14 cellular contexts compared by ENCODE assay signal in genomic region chr12:30996255-30996654, GRCh38.
DNase-seq lines count a peak whose midpoint lies in the region; ATAC-seq and TF ChIP-seq lines count a peak whose summit lies in the region.
"Had no signal": no experiment of that assay in that cellular context is flagged by ENCODE, and none has a peak within 500 bp of the region (broad histone marks: within the 10 kb centered on the region; RNA-seq: fewer than 3 reads in every experiment).

No MANE protein-coding gene starts in this region.

- intact Hi-C loops in left ventricle myocardium superior (cut with micrococcal nuclease), result no loop called here
- intact Hi-C loops in head of caudate nucleus (cut with DNase I), result no loop called here

- POLR2A ChIA-PET in WTC11 (lab: Charles Lee), result no interaction called here

- ATAC-seq in WTC11 (no peak), left ventricle myocardium superior (no peak)
- ATAC-seq: activated CD4-positive, alpha-beta T cell treated with anti-CD3 and anti-CD28 coated beads for 36 hours; activated T-cell treated with anti-CD3 and anti-CD28 coated beads, Interleukin-2, amount 50 U/mL, for 4 hours had no signal

- TF ChIP-seq CTCF in WTC11 (IDR thresholded peaks at IDR 0.05) (no peak), fibroblast of villous mesenchyme (IDR thresholded peaks at IDR 0.05; ENCODE audit: insufficient read depth, low read depth, low read length) (no peak)

- H3K4me3 Mint-ChIP-seq in WTC11, result no peak overlapping the region
- H3K4me3 Mint-ChIP-seq: activated CD4-positive, alpha-beta T cell treated with anti-CD3 and anti-CD28 coated beads for 36 hours; activated T-cell treated with anti-CD3 and anti-CD28 coated beads, Interleukin-2, amount 50 U/mL, for 4 hours; endodermal cell had no signal

- peak; percentile 25 for DNase-seq in HK-2 (ENCODE audit: unreplicated experiment)
- DNase-seq in WTC11 (ENCODE audit: low spot score), result no peak
- peak; percentile 87 for DNase-seq in fibroblast of villous mesenchyme (ENCODE audit: low read depth)
- peak; percentile 40 for DNase-seq in skeletal muscle cell (ENCODE audit: low read depth)
- no peak for DNase-seq in left ventricle myocardium superior
- DNase-seq in head of caudate nucleus, result no peak
- no peak for DNase-seq in GDM1 (lab: John Stamatoyannopoulos, UW)
- no peak for DNase-seq in NCI-H2227 treated with DMSO at 0.1 percent for 48 hours (lab: John Stamatoyannopoulos, UW)
- DNase-seq: activated CD4-positive, alpha-beta T cell treated with anti-CD3 and anti-CD28 coated beads for 36 hours; activated T-cell treated with anti-CD3 and anti-CD28 coated beads, Interleukin-2, amount 50 U/mL, for 4 hours; endodermal cell; nucleus accumbens; tibial artery had no signal

- no peaks in the 10 kb centered on the region for H3K9me3 Mint-ChIP-seq in WTC11
- H3K9me3 Mint-ChIP-seq: activated T-cell treated with anti-CD3 and anti-CD28 coated beads, Interleukin-2, amount 50 U/mL, for 4 hours; endodermal cell had no signal

- no peak overlapping the region for H3K4me3 ChIP-seq in fibroblast of villous mesenchyme (ENCODE audit: low read depth, low read length)
- no peak overlapping the region for H3K4me3 ChIP-seq in skeletal muscle cell (ENCODE audit: low read depth, low read length)
- H3K4me3 ChIP-seq: lung, tibial artery had no signal

- no peaks in the 10 kb centered on the region for H3K36me3 Mint-ChIP-seq in WTC11

- H3K4me1 Mint-ChIP-seq in WTC11, result peaks cover 12% of the 10 kb centered on the region
- H3K4me1 Mint-ChIP-seq: activated CD4-positive, alpha-beta T cell treated with anti-CD3 and anti-CD28 coated beads for 36 hours had no signal

- CTCF ChIA-PET in WTC11 (lab: Charles Lee), result interaction anchor here (1.0 to 1.8 kb wide), 4 partner anchors 10 to 250 kb away, joined by 3 to 6 read pairs (median 3); no protein-coding TSS in a partner anchor

- no peaks in the 10 kb centered on the region; the same call in 1 of the 2 replicates for H3K27me3 Mint-ChIP-seq in WTC11 (ENCODE audit: low read depth)
- H3K27me3 Mint-ChIP-seq: activated CD4-positive, alpha-beta T cell treated with anti-CD3 and anti-CD28 coated beads for 36 hours had no signal

- H3K27ac Mint-ChIP-seq in WTC11, result peak overlapping the region; percentile 69
- H3K27ac Mint-ChIP-seq: activated CD4-positive, alpha-beta T cell treated with anti-CD3 and anti-CD28 coated beads for 36 hours; endodermal cell had no signal

TF ChIP-seq in WTC11, 78 proteins besides CTCF, POLR2A, EP300 and RAD21 (continues in another document):
- TF ChIP-seq ZNF416 (CRISPR knock-in tag; IDR thresholded peaks at IDR 0.05) (no peak), ESRRA (CRISPR knock-in tag; IDR thresholded peaks at IDR 0.05; ENCODE audit: borderline replicate concordance) (no peak), HMGA2 (CRISPR knock-in tag; IDR thresholded peaks at IDR 0.05) (no peak), PRRX2 (CRISPR knock-in tag; IDR thresholded peaks at IDR 0.05) (no peak), ZBTB21 (CRISPR knock-in tag; IDR thresholded peaks at IDR 0.05; ENCODE audit: borderline replicate concordance) (no peak), NR1H2 (CRISPR knock-in tag; IDR thresholded peaks at IDR 0.05) (no peak), SP1 (CRISPR knock-in tag; conservative IDR thresholded peaks at IDR 0.05) (no peak), OVOL2 (CRISPR knock-in tag; IDR thresholded peaks at IDR 0.05; ENCODE audit: borderline replicate concordance) (no peak), PRDM15 (CRISPR knock-in tag; IDR thresholded peaks at IDR 0.05) (no peak), MXD4 (CRISPR knock-in tag; IDR thresholded peaks at IDR 0.05; ENCODE audit: borderline replicate concordance) (no peak), ATF3 (CRISPR knock-in tag; conservative IDR thresholded peaks at IDR 0.05) (no peak), JAZF1 (CRISPR knock-in tag; IDR thresholded peaks at IDR 0.05) (no peak), MAX (CRISPR knock-in tag; IDR thresholded peaks at IDR 0.05) (no peak)
- TF ChIP-seq, protein P1, sequence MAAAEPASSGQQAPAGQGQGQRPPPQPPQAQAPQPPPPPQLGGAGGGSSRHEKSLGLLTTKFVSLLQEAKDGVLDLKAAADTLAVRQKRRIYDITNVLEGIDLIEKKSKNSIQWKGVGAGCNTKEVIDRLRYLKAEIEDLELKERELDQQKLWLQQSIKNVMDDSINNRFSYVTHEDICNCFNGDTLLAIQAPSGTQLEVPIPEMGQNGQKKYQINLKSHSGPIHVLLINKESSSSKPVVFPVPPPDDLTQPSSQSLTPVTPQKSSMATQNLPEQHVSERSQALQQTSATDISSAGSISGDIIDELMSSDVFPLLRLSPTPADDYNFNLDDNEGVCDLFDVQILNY (CRISPR knock-in tag; IDR thresholded peaks at IDR 0.05), result no peak
- TF ChIP-seq, protein P2, sequence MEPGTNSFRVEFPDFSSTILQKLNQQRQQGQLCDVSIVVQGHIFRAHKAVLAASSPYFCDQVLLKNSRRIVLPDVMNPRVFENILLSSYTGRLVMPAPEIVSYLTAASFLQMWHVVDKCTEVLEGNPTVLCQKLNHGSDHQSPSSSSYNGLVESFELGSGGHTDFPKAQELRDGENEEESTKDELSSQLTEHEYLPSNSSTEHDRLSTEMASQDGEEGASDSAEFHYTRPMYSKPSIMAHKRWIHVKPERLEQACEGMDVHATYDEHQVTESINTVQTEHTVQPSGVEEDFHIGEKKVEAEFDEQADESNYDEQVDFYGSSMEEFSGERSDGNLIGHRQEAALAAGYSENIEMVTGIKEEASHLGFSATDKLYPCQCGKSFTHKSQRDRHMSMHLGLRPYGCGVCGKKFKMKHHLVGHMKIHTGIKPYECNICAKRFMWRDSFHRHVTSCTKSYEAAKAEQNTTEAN (CRISPR knock-in tag; IDR thresholded peaks at IDR 0.05), result no peak
- TF ChIP-seq, protein P3, sequence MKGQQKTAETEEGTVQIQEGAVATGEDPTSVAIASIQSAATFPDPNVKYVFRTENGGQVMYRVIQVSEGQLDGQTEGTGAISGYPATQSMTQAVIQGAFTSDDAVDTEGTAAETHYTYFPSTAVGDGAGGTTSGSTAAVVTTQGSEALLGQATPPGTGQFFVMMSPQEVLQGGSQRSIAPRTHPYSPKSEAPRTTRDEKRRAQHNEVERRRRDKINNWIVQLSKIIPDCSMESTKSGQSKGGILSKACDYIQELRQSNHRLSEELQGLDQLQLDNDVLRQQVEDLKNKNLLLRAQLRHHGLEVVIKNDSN (CRISPR knock-in tag; IDR thresholded peaks at IDR 0.05), result no peak
- TF ChIP-seq, protein P4, sequence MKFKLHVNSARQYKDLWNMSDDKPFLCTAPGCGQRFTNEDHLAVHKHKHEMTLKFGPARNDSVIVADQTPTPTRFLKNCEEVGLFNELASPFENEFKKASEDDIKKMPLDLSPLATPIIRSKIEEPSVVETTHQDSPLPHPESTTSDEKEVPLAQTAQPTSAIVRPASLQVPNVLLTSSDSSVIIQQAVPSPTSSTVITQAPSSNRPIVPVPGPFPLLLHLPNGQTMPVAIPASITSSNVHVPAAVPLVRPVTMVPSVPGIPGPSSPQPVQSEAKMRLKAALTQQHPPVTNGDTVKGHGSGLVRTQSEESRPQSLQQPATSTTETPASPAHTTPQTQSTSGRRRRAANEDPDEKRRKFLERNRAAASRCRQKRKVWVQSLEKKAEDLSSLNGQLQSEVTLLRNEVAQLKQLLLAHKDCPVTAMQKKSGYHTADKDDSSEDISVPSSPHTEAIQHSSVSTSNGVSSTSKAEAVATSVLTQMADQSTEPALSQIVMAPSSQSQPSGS (CRISPR knock-in tag; IDR thresholded peaks at IDR 0.05; ENCODE audit: borderline replicate concordance, low read depth), result no peak

Comparison
In these comparisons a context has a peak if more than half of its experiments do, and no peak if none do; other contexts are left out.
1. DNase-seq: peak in HK-2 (single experiment), fibroblast of villous mesenchyme (single experiment) and skeletal muscle cell (single experiment); none in WTC11 (single experiment), left ventricle myocardium superior (single experiment), head of caudate nucleus (0 of 42), GDM1 (single experiment) and NCI-H2227 treated with DMSO at 0.1 percent for 48 hours (single experiment).